ENCODE assay signal across 24 cellular contexts in genomic region chr7:73872056-73872908, GRCh38. TPM values are rescaled to one million over a fixed set of nuclear protein-coding genes. Genes with fewer than 3 reads are reported as not detected.
"Had no signal": no experiment of that assay in that cellular context is flagged by ENCODE, and none has a peak within 500 bp of the region (broad histone marks: within the 10 kb centered on the region; RNA-seq: fewer than 3 reads in every experiment).

No MANE protein-coding gene starts in this region.

- FAIRE-seq: frontal cortex, TTC549 had no signal

- H3K4me1 ChIP-seq: adrenal gland had no signal

- H3K9me3 ChIP-seq: adrenal gland, mucosa of descending colon had no signal

- DNase-seq: activated B cell treated with CpG ODN at 0.5 μM for 24 hours; activated CD4-positive, alpha-beta T cell treated with anti-CD3 and anti-CD28 coated beads for 48 hours; activated CD8-positive, alpha-beta T cell treated with anti-CD3 and anti-CD28 coated beads for 36 hours; activated effector memory CD4-positive, alpha-beta T cell treated with Interleukin-2 at 50 U/mL for 16 hours; activated naive CD4-positive, alpha-beta T cell treated with anti-CD3 and anti-CD28 coated beads, Interleukin-2, amount 50 U/mL, for 16 hours; activated T-cell treated with anti-CD3 and anti-CD28 coated beads, Interleukin-2, amount 50 U/mL, for 4 hours; adrenal gland; effector memory CD8-positive, alpha-beta T cell; head of caudate nucleus; mammary epithelial cell; naive thymus-derived CD4-positive, alpha-beta T cell; stimulated activated naive CD8-positive, alpha-beta T cell treated with anti-CD3 and anti-CD28 coated beads, Interleukin-15, amount 100 ng/mL, for 72 hours; T-helper 2 cell had no signal

- ATAC-seq: activated CD8-positive, alpha-beta T cell treated with anti-CD3 and anti-CD28 coated beads for 36 hours; activated T-cell treated with anti-CD3 and anti-CD28 coated beads, Interleukin-2, amount 50 U/mL, for 4 hours; effector memory CD8-positive, alpha-beta T cell; naive thymus-derived CD4-positive, alpha-beta T cell; stimulated activated naive CD8-positive, alpha-beta T cell treated with anti-CD3 and anti-CD28 coated beads, Interleukin-15, amount 100 ng/mL, for 72 hours had no signal

- H3K4me3 Mint-ChIP-seq: activated B cell treated with CpG ODN at 0.5 μM for 24 hours; activated CD8-positive, alpha-beta T cell treated with anti-CD3 and anti-CD28 coated beads for 36 hours; activated T-cell treated with anti-CD3 and anti-CD28 coated beads, Interleukin-2, amount 50 U/mL, for 4 hours; brain; dendritic cell treated with granulocyte-macrophage colony-stimulating factor and Interleukin-4, amounts not matched to agents 40 ng/mL and 50 ng/mL, for 4 days; effector memory CD8-positive, alpha-beta T cell; naive thymus-derived CD4-positive, alpha-beta T cell; stimulated activated naive CD8-positive, alpha-beta T cell treated with anti-CD3 and anti-CD28 coated beads, Interleukin-15, amount 100 ng/mL, for 72 hours had no signal

- H3K36me3 Mint-ChIP-seq: brain; naive thymus-derived CD4-positive, alpha-beta T cell had no signal

- H3K36me3 ChIP-seq: adrenal gland had no signal

- H3K27me3 ChIP-seq: adrenal gland had no signal

- H3K9me3 Mint-ChIP-seq: activated B cell treated with CpG ODN at 0.5 μM for 24 hours; activated CD8-positive, alpha-beta T cell treated with anti-CD3 and anti-CD28 coated beads for 36 hours; activated T-cell treated with anti-CD3 and anti-CD28 coated beads, Interleukin-2, amount 50 U/mL, for 4 hours; brain; dendritic cell treated with granulocyte-macrophage colony-stimulating factor and Interleukin-4, amounts not matched to agents 40 ng/mL and 50 ng/mL, for 4 days; effector memory CD8-positive, alpha-beta T cell; naive thymus-derived CD4-positive, alpha-beta T cell; stimulated activated naive CD8-positive, alpha-beta T cell treated with anti-CD3 and anti-CD28 coated beads, Interleukin-15, amount 100 ng/mL, for 72 hours had no signal

- H3K27me3 Mint-ChIP-seq: activated CD8-positive, alpha-beta T cell treated with anti-CD3 and anti-CD28 coated beads for 36 hours; stimulated activated naive CD8-positive, alpha-beta T cell treated with anti-CD3 and anti-CD28 coated beads, Interleukin-15, amount 100 ng/mL, for 72 hours had no signal

- H3K27ac Mint-ChIP-seq: activated B cell treated with CpG ODN at 0.5 μM for 24 hours; activated CD8-positive, alpha-beta T cell treated with anti-CD3 and anti-CD28 coated beads for 36 hours; brain; dendritic cell treated with granulocyte-macrophage colony-stimulating factor and Interleukin-4, amounts not matched to agents 40 ng/mL and 50 ng/mL, for 4 days; effector memory CD8-positive, alpha-beta T cell; naive thymus-derived CD4-positive, alpha-beta T cell; progenitor cell of endocrine pancreas had no signal

- H3K27ac ChIP-seq: epithelial cell of prostate had no signal

- H3K4me3 ChIP-seq: adrenal gland, mucosa of descending colon, smooth muscle cell had no signal

- H3K4me1 Mint-ChIP-seq: activated B cell treated with CpG ODN at 0.5 μM for 24 hours; stimulated activated naive CD8-positive, alpha-beta T cell treated with anti-CD3 and anti-CD28 coated beads, Interleukin-15, amount 100 ng/mL, for 72 hours had no signal

RNA-seq across cellular contexts. Expression of gene TMEM270, which starts 11.3 kb away (rescaled TPM):
- total RNA-seq: activated B cell treated with CpG ODN at 0.5 μM for 24 hours; activated CD8-positive, alpha-beta T cell treated with anti-CD3 and anti-CD28 coated beads for 36 hours; activated T-cell treated with anti-CD3 and anti-CD28 coated beads, Interleukin-2, amount 50 U/mL, for 4 hours; adrenal gland; frontal cortex; mammary epithelial cell; mucosa of descending colon; naive thymus-derived CD4-positive, alpha-beta T cell; progenitor cell of endocrine pancreas; right cardiac atrium; smooth muscle cell; temporal lobe; urinary bladder had no signal
- polyA plus RNA-seq: mammary epithelial cell; naive thymus-derived CD4-positive, alpha-beta T cell; right cardiac atrium; smooth muscle cell had no signal

RNA-seq across cellular contexts. Expression of gene METTL27, which starts 30.0 kb away (rescaled TPM):
- total RNA-seq: activated CD8-positive, alpha-beta T cell treated with anti-CD3 and anti-CD28 coated beads for 36 hours had no signal

RNA-seq across cellular contexts. Expression of gene CLDN4, which starts 41.5 kb away (rescaled TPM):
- total RNA-seq: activated B cell treated with CpG ODN at 0.5 μM for 24 hours, frontal cortex had no signal
- polyA plus RNA-seq: right cardiac atrium had no signal
